ENCODE assay signal across 18 cellular contexts in genomic region chr22:27483095-27483798, GRCh38.
"Had no signal": no experiment of that assay in that cellular context is flagged by ENCODE, and none has a peak within 500 bp of the region (broad histone marks: within the 10 kb centered on the region; RNA-seq: fewer than 3 reads in every experiment).

No MANE protein-coding gene starts in this region.

- ATAC-seq: heart left ventricle; naive thymus-derived CD4-positive, alpha-beta T cell; sciatic nerve; stimulated activated naive B cell treated with anti-CD40 and anti-IgM and Interleukin-4, amounts not matched to agents 10 μg/mL and 1 μg/mL and 100 μg/mL, for 72 hours had no signal

- H3K36me3 ChIP-seq: colonic mucosa, heart left ventricle, ovary, prostate gland, tibial artery, upper lobe of left lung, vagina had no signal

- H3K27ac ChIP-seq: colonic mucosa, heart left ventricle, ovary, prostate gland, tibial artery, upper lobe of left lung, vagina had no signal

- H3K27me3 ChIP-seq: colonic mucosa, ovary, tibial artery, upper lobe of left lung, vagina had no signal

- H3K4me3 ChIP-seq: colonic mucosa, heart left ventricle, ovary, prostate gland, tibial artery, upper lobe of left lung, vagina had no signal

- H3K4me1 ChIP-seq: heart left ventricle, prostate gland, vagina had no signal

- H3K9me3 ChIP-seq: colonic mucosa, ovary, prostate gland, tibial artery, upper lobe of left lung, vagina had no signal

- DNase-seq: colonic mucosa; dermis blood vessel endothelial cell; foreskin melanocyte; heart left ventricle; hippocampal formation; kidney glomerular epithelial cell; naive thymus-derived CD4-positive, alpha-beta T cell; nucleus accumbens; ovary; retina; stimulated activated CD4-positive, alpha-beta T cell treated with anti-CD3 and anti-CD28 coated beads, Interleukin-2, amount 100 ng/mL, for 24 hours; stimulated activated CD4-positive, alpha-beta T cell treated with anti-CD3 and anti-CD28 coated beads, Interleukin-4, amount 100 ng/mL, for 4 hours; stimulated activated naive B cell treated with anti-CD40 and anti-IgM and Interleukin-4, amounts not matched to agents 10 μg/mL and 1 μg/mL and 100 μg/mL, for 72 hours; tibial artery; upper lobe of left lung had no signal
